Comparison of ENCODE assay signal across 8 cellular contexts in the genomic region with DNA sequence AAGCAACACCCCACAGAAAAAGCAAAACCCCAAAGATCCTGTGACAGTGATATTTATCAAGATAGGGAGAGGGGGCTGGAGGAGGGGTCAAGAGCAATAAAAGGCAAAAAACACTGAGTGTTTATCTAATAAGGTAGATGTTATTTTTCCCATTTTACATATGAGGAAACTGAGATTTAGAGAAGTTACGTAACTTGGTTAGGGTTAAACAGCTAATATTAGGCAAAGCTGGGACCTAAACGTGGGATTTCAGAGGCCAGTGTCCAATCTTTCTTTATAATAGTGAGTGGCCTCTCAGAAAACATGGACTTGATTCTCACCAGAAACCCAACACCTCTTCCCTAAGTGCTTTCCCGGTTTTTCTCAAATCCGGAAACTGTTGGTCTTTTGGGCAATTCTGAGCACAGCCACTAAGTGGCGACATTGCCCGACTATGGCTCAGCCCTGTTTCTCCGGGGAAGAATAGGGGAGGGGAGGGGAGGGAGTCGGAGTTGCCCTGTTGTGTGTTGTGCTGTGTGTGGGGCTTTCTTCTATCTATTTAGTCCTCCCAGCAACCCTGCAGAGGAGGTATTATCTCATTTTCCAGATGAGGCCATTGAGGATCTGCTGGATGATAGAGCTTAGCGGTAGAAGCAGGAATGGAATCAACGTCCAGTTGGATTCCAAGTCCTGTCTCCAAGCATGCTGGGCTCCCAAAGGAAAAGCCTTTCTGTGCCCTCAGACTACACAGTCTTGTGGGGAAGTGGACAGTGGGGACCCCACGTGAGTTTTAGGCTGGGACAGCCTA. TPM values are rescaled to one million over a fixed set of nuclear protein-coding genes. Genes with fewer than 3 reads are reported as not detected.
DNase-seq lines count a peak whose midpoint lies in the region; ATAC-seq and TF ChIP-seq lines count a peak whose summit lies in the region.
"Not testable (repeated sequence)": the region's sequence is repeated elsewhere in the genome, so short reads cannot be mapped to it uniquely, and the experiment has no call there.

No MANE protein-coding gene starts in this region.

- H3K27me3 ChIP-seq in heart right ventricle = peaks cover 8 to 55% (median 49%) of the 10 kb centered on the region in 7 donors
- peaks cover 25% of the 10 kb centered on the region for H3K27me3 ChIP-seq in upper lobe of right lung

- not testable (repeated sequence) for H3K36me3 Mint-ChIP-seq in HFFc6 (ENCODE audit: low read depth); chondrocyte (ENCODE audit: low read depth)

- WGBS in heart right ventricle, 2 donors = 18 to 27% methylated on average over 9 to 10 of the region's 11 CpGs

- ATAC-seq in SK-N-SH treated with all-trans-retinoic acid at 6 μM for 48 hours (peak; percentile 80), heart right ventricle (peak in 1 of 8 donors; percentile 42), upper lobe of right lung (peak; percentile 62)

- not testable (repeated sequence) for H3K4me3 Mint-ChIP-seq in HFFc6; chondrocyte (ENCODE audit: unreplicated experiment)

- H3K27ac ChIP-seq in heart right ventricle, upper lobe of right lung: not testable (repeated sequence)

- not testable (repeated sequence) for H3K9me3 Mint-ChIP-seq in HFFc6; chondrocyte (ENCODE audit: low read depth)

- peak; percentile 26 for DNase-seq in DMS114 treated with DMSO at 0.1 percent for 48 hours (lab: John Stamatoyannopoulos, UW; ENCODE audit: unreplicated experiment)
- DNase-seq in HFFc6; chondrocyte (ENCODE audit: low spot score); heart right ventricle; upper lobe of right lung: not testable (repeated sequence)
- DNase-seq in NCI-H2171 treated with DMSO at 0.1 percent for 48 hours (lab: John Stamatoyannopoulos, UW) = peak; percentile 17
- DNase-seq in myocyte (ENCODE audit: low read depth) = peak; percentile 9

- not testable (repeated sequence) for H3K4me1 ChIP-seq in heart right ventricle, upper lobe of right lung

- TF ChIP-seq CTCF in HFFc6 (IDR thresholded peaks at IDR 0.05) (peak; percentile 74), chondrocyte (IDR thresholded peaks at IDR 0.05) (peak; percentile 72), heart right ventricle (IDR thresholded peaks at IDR 0.05) (peak in 7 of 9 donors; percentile 26 to 39 (median 35)), upper lobe of right lung (IDR thresholded peaks at IDR 0.05) (peak; percentile 37)

- not testable (repeated sequence) for H3K36me3 ChIP-seq in heart right ventricle, upper lobe of right lung

- H3K27me3 Mint-ChIP-seq in HFFc6 (ENCODE audit: insufficient read depth) (peaks cover 18% of the 10 kb centered on the region), chondrocyte (ENCODE audit: low read depth) (peaks cover 26% of the 10 kb centered on the region)

- not testable (repeated sequence) for H3K27ac Mint-ChIP-seq in HFFc6; chondrocyte (ENCODE audit: unreplicated experiment)

- not testable (repeated sequence) for H3K4me1 Mint-ChIP-seq in HFFc6 (ENCODE audit: low read depth); chondrocyte (ENCODE audit: low read depth)

- not testable (repeated sequence) for H3K9me3 ChIP-seq in heart right ventricle, upper lobe of right lung

- not testable (repeated sequence) for H3K4me3 ChIP-seq in heart right ventricle, upper lobe of right lung

- intact Hi-C loops in heart right ventricle (cut with DNase I) = loop anchor here in 6 of 10 donors (5.0 to 10.0 kb wide), 4 partner anchors 168 to 300 kb away; no protein-coding TSS in a partner anchor
- intact Hi-C loops in upper lobe of right lung (cut with DNase I) = not testable (repeated sequence)

RNA-seq across cellular contexts. Expression of gene ETV3, which starts 58.7 kb away (rescaled TPM):
- 10 to 100 TPM; 20.0 to 22.9 (median 21.0) TPM for total RNA-seq in HFFc6 (2021; fragmentation: NEBNext Ultra II Directional; extraction: Animal tissue kit (Norgen Biotek cat#: 25700))
- total RNA-seq in chondrocyte (23.4 to 25.6 TPM (median 24.4 TPM) in 3 replicates), heart right ventricle (10 to 100 TPM; 15.5 to 27.5 (median 21.4) TPM), myocyte (9.7 and 11.7 TPM in 2 replicates), upper lobe of right lung (39.2 TPM)
- 1 to 10 TPM; 3.7 to 4.2 TPM for polyA plus RNA-seq in heart right ventricle
- polyA plus RNA-seq in myocyte (2012) = 12.2 TPM
